8 cellular contexts compared by ENCODE assay signal in the genomic region with DNA sequence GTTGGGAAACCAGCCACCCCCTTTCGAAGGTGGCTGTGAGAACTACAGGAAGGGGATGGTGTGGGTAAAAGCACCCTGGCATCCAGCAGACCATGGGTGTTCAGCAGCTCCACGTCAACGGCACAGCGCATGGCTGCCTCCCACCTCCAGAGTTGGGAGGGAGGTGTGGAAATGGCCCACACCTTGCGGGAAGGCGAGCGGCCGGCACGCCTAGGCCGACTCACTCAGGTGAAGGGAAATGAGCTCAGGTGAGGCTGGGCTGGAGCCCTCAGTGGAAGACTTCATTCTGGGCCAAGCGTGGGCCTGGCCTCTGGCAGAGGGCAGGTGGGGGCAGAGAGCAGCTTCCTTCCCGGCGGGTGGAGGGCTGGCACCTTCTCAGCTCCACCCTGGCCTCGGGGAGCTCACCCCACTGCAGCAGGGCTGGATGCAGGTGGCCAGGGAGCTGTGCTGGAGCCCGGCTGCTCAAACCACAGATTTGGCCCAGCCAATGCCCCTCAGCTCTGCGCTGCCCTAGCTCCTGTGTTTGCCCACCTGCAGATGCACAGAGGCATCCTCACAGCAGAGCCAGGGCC. TPM values are rescaled to one million over a fixed set of nuclear protein-coding genes. Genes with fewer than 3 reads are reported as not detected.
DNase-seq lines count a peak whose midpoint lies in the region; ATAC-seq and TF ChIP-seq lines count a peak whose summit lies in the region.

No MANE protein-coding gene starts in this region.

- WGBS in upper lobe of left lung, 2 donors, result 43 to 48% methylated on average over 3 to 15 of the region's 16 CpGs

- peaks cover 65 to 75% (median 72%) of the 10 kb centered on the region in 4 donors for H3K4me1 ChIP-seq in upper lobe of left lung

- no peak for TF ChIP-seq POLR2A in upper lobe of left lung (IDR thresholded peaks at IDR 0.05)

- H3K9me3 ChIP-seq in upper lobe of left lung, result no peaks in the 10 kb centered on the region

- DNase-seq in T-helper 9 cell (peak; percentile 34), glomerular visceral epithelial cell (ENCODE audit: extremely low spot score) (peak; percentile 64), upper lobe of left lung (no peak), HCEC 1CT (no peak), occipital lobe (lab: John Stamatoyannopoulos, UW) (no peak), 8988T (no peak)

- no peak for TF ChIP-seq CTCF in upper lobe of left lung (IDR thresholded peaks at IDR 0.05)

- H3K36me3 ChIP-seq in upper lobe of left lung, result no peaks in the 10 kb centered on the region

- peak overlapping the region; percentile 79 to 90 (median 88) for H3K27ac ChIP-seq in upper lobe of left lung

- H3K27me3 ChIP-seq in upper lobe of left lung, result no peaks in the 10 kb centered on the region

- peak overlapping the region; percentile 49; the same call in 1 of the 2 replicates for H3K4me3 ChIP-seq in GM08714 (ENCODE audit: low read length)
- no peak overlapping the region for H3K4me3 ChIP-seq in upper lobe of left lung

- TF ChIP-seq EP300 in upper lobe of left lung (IDR thresholded peaks at IDR 0.05), result no peak

- ATAC-seq in HG02870 (IDR thresholded peaks at IDR 0.05; ENCODE audit: unreplicated experiment) (peak; percentile 3), upper lobe of left lung (ENCODE audit: low FRiP score in 2 of 2) (no peak)

RNA-seq across cellular contexts. Expression of gene ALDH4A1, which starts 24.8 kb away (rescaled TPM):
- 10 to 100 TPM in 5 of 6 donors, 1 to 10 TPM in 1; 5.7 to 13.4 (median 11.5) TPM for total RNA-seq in upper lobe of left lung
- total RNA-seq in occipital lobe, result 6.4 TPM

RNA-seq across cellular contexts. Expression of gene IFFO2, which starts 29.3 kb away (rescaled TPM):
- 10 to 100 TPM in 3 of 6 donors, 1 to 10 TPM in 3; 9.2 to 19.3 (median 11.0) TPM for total RNA-seq in upper lobe of left lung
- 5.8 TPM for total RNA-seq in occipital lobe

Comparison
In these comparisons a context has a peak if more than half of its experiments do, and no peak if none do; other contexts are left out.
1. DNase-seq: peak in T-helper 9 cell (single experiment) and glomerular visceral epithelial cell (single experiment); none in upper lobe of left lung (0 of 2), HCEC 1CT (single experiment), occipital lobe (single experiment) and 8988T (single experiment).